Comparison of ENCODE assay signal across 1 cellular context in genomic region chr11:65095427-65095826, GRCh38.
TF ChIP-seq lines count a peak whose summit lies in the region.

No MANE protein-coding gene starts in this region.

TF ChIP-seq in HCT116, 20 proteins besides CTCF, POLR2A, EP300 and RAD21 (continued from another document):
- TF ChIP-seq REST (IDR thresholded peaks at IDR 0.05; ENCODE audit: low read depth) (no peak), SP1 (IDR thresholded peaks at IDR 0.05; ENCODE audit: low read depth) (no peak), SRF (IDR thresholded peaks at IDR 0.05; ENCODE audit: low read depth) (no peak), SIN3A (IDR thresholded peaks at IDR 0.05; ENCODE audit: low read depth) (no peak), ZBTB33 (IDR thresholded peaks at IDR 0.05; ENCODE audit: extremely low read depth, insufficient replicate concordance, low read length) (no peak), EZH2phosphoT487 (IDR thresholded peaks at IDR 0.05; ENCODE audit: borderline replicate concordance) (no peak)
